9 cellular contexts compared by ENCODE assay signal in the genomic region with DNA sequence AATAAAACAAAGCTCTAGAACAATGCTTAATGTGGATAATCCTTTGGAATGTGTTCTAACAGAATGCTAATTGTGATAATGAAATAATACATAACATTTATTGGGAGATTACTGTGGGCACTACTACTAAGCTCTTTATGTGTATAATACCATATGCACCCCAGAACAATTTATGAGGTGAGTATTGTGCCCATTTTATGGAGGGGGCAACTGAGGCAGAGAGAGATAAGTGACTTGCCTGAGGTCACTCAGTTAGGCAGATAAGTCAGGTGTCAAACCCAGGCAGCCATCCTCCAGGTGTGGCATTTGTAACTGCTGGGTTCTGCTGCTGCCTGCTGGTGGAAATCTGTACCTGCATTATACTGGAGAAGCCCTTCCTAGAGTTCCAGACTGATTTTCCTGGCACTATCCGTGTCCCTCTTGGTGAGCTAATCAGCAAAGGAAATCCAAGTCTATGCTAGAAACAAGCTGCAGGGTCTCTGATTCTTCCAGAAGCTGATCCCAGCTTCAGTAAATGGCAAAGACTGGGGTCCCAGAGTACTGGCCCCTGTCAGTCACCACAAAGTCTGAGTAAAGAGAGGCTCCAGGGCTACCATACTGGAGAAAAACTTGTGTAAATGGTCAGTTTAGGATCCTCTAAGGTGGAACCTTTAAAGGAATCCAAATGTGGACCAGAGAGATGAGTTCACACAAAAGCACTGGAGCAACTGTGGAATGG. TPM values are rescaled to one million over a fixed set of nuclear protein-coding genes. Genes with fewer than 3 reads are reported as not detected.
DNase-seq lines count a peak whose midpoint lies in the region; ATAC-seq, FAIRE-seq and TF ChIP-seq lines count a peak whose summit lies in the region.
"Had no signal": no experiment of that assay in that cellular context is flagged by ENCODE, and none has a peak within 500 bp of the region (broad histone marks: within the 10 kb centered on the region; RNA-seq: fewer than 3 reads in every experiment).

No MANE protein-coding gene starts in this region.

- H3K9me3 Mint-ChIP-seq in CD8-positive, alpha-beta memory T cell, result peaks cover 0 to 3% (median 0%) of the 10 kb centered on the region in 5 donors
- H3K9me3 Mint-ChIP-seq: activated naive CD4-positive, alpha-beta T cell treated with anti-CD3 and anti-CD28 coated beads, Interleukin-2, amount 50 U/mL, for 24 hours had no signal

- FAIRE-seq in A549 (lab: Jason Lieb, UNC), result no peak

- H3K4me3 Mint-ChIP-seq in CD8-positive, alpha-beta memory T cell, result no peak overlapping the region
- H3K4me3 Mint-ChIP-seq: activated naive CD4-positive, alpha-beta T cell treated with anti-CD3 and anti-CD28 coated beads, Interleukin-2, amount 50 U/mL, for 24 hours had no signal

- peaks cover 0 to 2% (median 0%) of the 10 kb centered on the region in 3 donors for H3K36me3 Mint-ChIP-seq in CD8-positive, alpha-beta memory T cell

- H3K4me1 ChIP-seq in A549, result no peaks in the 10 kb centered on the region
- no peaks in the 10 kb centered on the region for H3K4me1 ChIP-seq in CD8-positive, alpha-beta memory T cell (ENCODE audit: insufficient read depth, low read length)

- ATAC-seq in A549 (peak; percentile 80 to 89; a peak in 5 of 6 replicates), GM21529 (IDR thresholded peaks at IDR 0.05; ENCODE audit: unreplicated experiment) (peak; percentile 59), omental fat pad (ENCODE audit: low FRiP score) (peak; percentile 44), HG03520 (IDR thresholded peaks at IDR 0.05; ENCODE audit: unreplicated experiment) (no peak)

- H3K27ac Mint-ChIP-seq in CD8-positive, alpha-beta memory T cell, result no peak overlapping the region
- H3K27ac Mint-ChIP-seq: activated naive CD4-positive, alpha-beta T cell treated with anti-CD3 and anti-CD28 coated beads, Interleukin-2, amount 50 U/mL, for 24 hours had no signal

- H3K27ac ChIP-seq in A549, result no peak overlapping the region
- H3K27ac ChIP-seq in CD8-positive, alpha-beta memory T cell (ENCODE audit: low read depth, low read length), result no peak overlapping the region

- H3K9me3 ChIP-seq in A549, result no peaks in the 10 kb centered on the region
- no peaks in the 10 kb centered on the region for H3K9me3 ChIP-seq in CD8-positive, alpha-beta memory T cell (ENCODE audit: low read length)

- no peak for TF ChIP-seq POLR2A in A549 (IDR thresholded peaks at IDR 0.05; ENCODE audit: low read length)

- CTCF ChIA-PET in A549 (lab: Yijun Ruan, JAX), result interaction anchor here (0.6 to 4.4 kb wide), 28 partner anchors 8 to 211 kb away, joined by 3 to 37 read pairs (median 4); partner anchors contain the start of genes RBP1 and RBP2
- CTCF ChIA-PET in CD8-positive, alpha-beta memory T cell (lab: Charles Lee), result no interaction called here

- TF ChIP-seq EP300 in A549 (IDR thresholded peaks at IDR 0.05), result no peak

- TF ChIP-seq CTCF in A549 (IDR thresholded peaks at IDR 0.05) (peak; percentile 44), epithelial cell of esophagus (IDR thresholded peaks at IDR 0.05; ENCODE audit: insufficient read depth, low read depth, low read length, missing control alignments) (peak; percentile 84), omental fat pad (IDR thresholded peaks at IDR 0.05) (peak in 1 of 3 donors; percentile 43)

- whole genome bisulfite sequencing in A549 (ENCODE audit: missing lambda C conversion rate), result no CpG with 5 or more reads among the region's 1 CpG

- H3K27me3 Mint-ChIP-seq in CD8-positive, alpha-beta memory T cell, result no peaks in the 10 kb centered on the region
- H3K27me3 Mint-ChIP-seq: activated naive CD4-positive, alpha-beta T cell treated with anti-CD3 and anti-CD28 coated beads, Interleukin-2, amount 50 U/mL, for 24 hours had no signal

- peak; percentile 25 to 29 for DNase-seq in A549 (ENCODE audit: low read depth in 1 of 2, low spot score in 1 of 2)
- DNase-seq in NCI-H748 (lab: John Stamatoyannopoulos, UW; ENCODE audit: unreplicated experiment), result peak; percentile 71
- peak; percentile 74 for DNase-seq in epithelial cell of esophagus (ENCODE audit: low read depth)
- DNase-seq in omental fat pad (ENCODE audit: low spot score), result no peak
- no peak for DNase-seq in CD8-positive, alpha-beta memory T cell
- no peak for DNase-seq in activated CD4-positive, alpha-beta T cell treated with anti-CD3 and anti-CD28 coated beads for 1 hour

- no peaks in the 10 kb centered on the region for H3K36me3 ChIP-seq in CD8-positive, alpha-beta memory T cell (ENCODE audit: insufficient read depth, low read length)

- no peaks in the 10 kb centered on the region for H3K27me3 ChIP-seq in CD8-positive, alpha-beta memory T cell (ENCODE audit: insufficient read depth, low read length, poor library complexity, severe bottlenecking)

- H3K4me3 ChIP-seq in A549 (no peak overlapping the region), epithelial cell of esophagus (ENCODE audit: low read length) (no peak overlapping the region)
- no peak overlapping the region for H3K4me3 ChIP-seq in CD8-positive, alpha-beta memory T cell (ENCODE audit: low read length)

- H3K4me2 ChIP-seq in A549, result no peak overlapping the region

- POLR2A ChIA-PET in A549 (lab: Yijun Ruan, JAX), result no interaction called here
- POLR2A ChIA-PET in CD8-positive, alpha-beta memory T cell (lab: Charles Lee), result no interaction called here

- peak; percentile 65 to 79 for TF ChIP-seq RAD21 in A549 (conservative IDR thresholded peaks at IDR 0.05 in 1 of 2, IDR thresholded peaks at IDR 0.05 in 1 of 2)

- H3K4me1 Mint-ChIP-seq in CD8-positive, alpha-beta memory T cell, result no peaks in the 10 kb centered on the region
- H3K4me1 Mint-ChIP-seq: activated naive CD4-positive, alpha-beta T cell treated with anti-CD3 and anti-CD28 coated beads, Interleukin-2, amount 50 U/mL, for 24 hours had no signal

TF ChIP-seq in A549, 52 proteins besides CTCF, POLR2A, EP300 and RAD21:
- no peak for TF ChIP-seq HOXB5 (CRISPR knock-in tag; IDR thresholded peaks at IDR 0.05)
- no peak for TF ChIP-seq ZFP36 (IDR thresholded peaks at IDR 0.05; ENCODE audit: borderline replicate concordance, partially characterized antibody)
- no peak for TF ChIP-seq EHMT2 (IDR thresholded peaks at IDR 0.05; ENCODE audit: low read depth)
- TF ChIP-seq CHD4 (IDR thresholded peaks at IDR 0.05; ENCODE audit: borderline replicate concordance), result no peak
- TF ChIP-seq ATOH8 (CRISPR knock-in tag; IDR thresholded peaks at IDR 0.05; ENCODE audit: low read depth), result no peak
- TF ChIP-seq CEBPB (IDR thresholded peaks at IDR 0.05), result no peak
- TF ChIP-seq, protein P1, sequence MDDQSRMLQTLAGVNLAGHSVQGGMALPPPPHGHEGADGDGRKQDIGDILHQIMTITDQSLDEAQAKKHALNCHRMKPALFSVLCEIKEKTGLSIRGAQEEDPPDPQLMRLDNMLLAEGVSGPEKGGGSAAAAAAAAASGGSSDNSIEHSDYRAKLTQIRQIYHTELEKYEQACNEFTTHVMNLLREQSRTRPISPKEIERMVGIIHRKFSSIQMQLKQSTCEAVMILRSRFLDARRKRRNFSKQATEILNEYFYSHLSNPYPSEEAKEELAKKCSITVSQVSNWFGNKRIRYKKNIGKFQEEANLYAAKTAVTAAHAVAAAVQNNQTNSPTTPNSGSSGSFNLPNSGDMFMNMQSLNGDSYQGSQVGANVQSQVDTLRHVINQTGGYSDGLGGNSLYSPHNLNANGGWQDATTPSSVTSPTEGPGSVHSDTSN (IDR thresholded peaks at IDR 0.05), result no peak
- TF ChIP-seq SMC3 (IDR thresholded peaks at IDR 0.05), result peak; percentile 59

RNA-seq across cellular contexts. Expression of gene RBP1, which starts 22.6 kb away (rescaled TPM):
- polyA plus RNA-seq in A549 (2011; rRNA removed), result 4.3 and 8.2 TPM in 2 replicates
- 4.0 and 5.2 TPM in 2 replicates for polyA plus RNA-seq in A549 (2012; cell fraction: cytosol; rRNA removed)
- 1.7 and 4.3 TPM in 2 replicates for polyA plus RNA-seq in A549 (2012; cell fraction: nucleus; rRNA removed)
- 9.1 to 17.8 TPM (median 16.7 TPM) in 3 replicates for polyA plus RNA-seq in A549 (2017; fragmentation: RNase III; extraction: RNeasy Plus Mini Kit Qiagen cat#74134 plus additional on column Dnase treatment)
- polyA minus RNA-seq in A549 (2011; rRNA and poly(A)+ RNA removed), result 2.2 and 2.4 TPM in 2 replicates
- total RNA-seq in omental fat pad, result 10 to 100 TPM in 1 of 4 donors, 1 to 10 TPM in 3; 4.3 to 13.3 (median 6.4) TPM
- not detected for total RNA-seq in CD8-positive, alpha-beta memory T cell
- not detected for polyA plus RNA-seq in CD8-positive, alpha-beta memory T cell

Comparison
In these comparisons a context has a peak if more than half of its experiments do, and no peak if none do; other contexts are left out.
1. DNase-seq: peak in A549 (2 of 2), NCI-H748 (single experiment) and epithelial cell of esophagus (single experiment); none in omental fat pad (single experiment), CD8-positive, alpha-beta memory T cell (0 of 5) and activated CD4-positive, alpha-beta T cell treated with anti-CD3 and anti-CD28 coated beads for 1 hour (single experiment).
2. RNA of gene RBP1, which starts 22.6 kb away (total RNA-seq): 4.3 to 13.3 TPM in omental fat pad; not detected in CD8-positive, alpha-beta memory T cell; every median in the first group is over 4 times any median in the second.